Comparison of ENCODE assay signal across 16 cellular contexts in genomic region chr1:77680173-77680572, GRCh38. TPM values are rescaled to one million over a fixed set of nuclear protein-coding genes. Genes with fewer than 3 reads are reported as not detected.
DNase-seq lines count a peak whose midpoint lies in the region; ATAC-seq and TF ChIP-seq lines count a peak whose summit lies in the region.
"Had no signal": no experiment of that assay in that cellular context is flagged by ENCODE, and none has a peak within 500 bp of the region (broad histone marks: within the 10 kb centered on the region; RNA-seq: fewer than 3 reads in every experiment).

No MANE protein-coding gene starts in this region.

- ATAC-seq in SK-N-SH treated with all-trans-retinoic acid at 6 μM for 48 hours, result no peak
- ATAC-seq in activated naive CD8-positive, alpha-beta T cell treated with anti-CD3 and anti-CD28 coated beads, Interleukin-2, amount 50 U/mL, for 24 hours, result no peak
- ATAC-seq: gastroesophageal sphincter, left cardiac atrium had no signal

- peaks cover 36 to 44% (median 41%) of the 10 kb centered on the region in 3 donors for H3K4me1 Mint-ChIP-seq in IgD-negative memory B cell
- peaks cover 65% of the 10 kb centered on the region for H3K4me1 Mint-ChIP-seq in activated naive CD8-positive, alpha-beta T cell treated with anti-CD3 and anti-CD28 coated beads, Interleukin-2, amount 50 U/mL, for 24 hours

- DNase-seq in SK-N-SH (no peak), osteoblast (ENCODE audit: insufficient read length, low spot score, missing footprints) (no peak), activated gamma-delta T cell (lab: John Stamatoyannopoulos, UW) (no peak), KG1 (lab: John Stamatoyannopoulos, UW) (no peak)
- no peak for DNase-seq in activated naive CD8-positive, alpha-beta T cell treated with anti-CD3 and anti-CD28 coated beads, Interleukin-2, amount 50 U/mL, for 24 hours
- no peak for DNase-seq in activated effector memory CD4-positive, alpha-beta T cell treated with anti-CD3 and anti-CD28 coated beads, Interleukin-2, amount 50 U/mL, for 16 hours
- DNase-seq: activated B cell treated with CpG ODN at 0.5 μM for 24 hours; activated naive CD4-positive, alpha-beta T cell treated with anti-CD3 and anti-CD28 coated beads, Interleukin-2, amount 50 U/mL, for 16 hours; left cardiac atrium; occipital lobe; stomach had no signal

- H3K9me3 ChIP-seq in SK-N-SH (no peaks in the 10 kb centered on the region), osteoblast (ENCODE audit: low read depth, low read length) (no peaks in the 10 kb centered on the region)
- H3K9me3 ChIP-seq: gastroesophageal sphincter, stomach had no signal

- H3K27me3 Mint-ChIP-seq in IgD-negative memory B cell, result no peaks in the 10 kb centered on the region
- no peaks in the 10 kb centered on the region for H3K27me3 Mint-ChIP-seq in activated naive CD8-positive, alpha-beta T cell treated with anti-CD3 and anti-CD28 coated beads, Interleukin-2, amount 50 U/mL, for 24 hours
- H3K27me3 Mint-ChIP-seq: activated B cell treated with CpG ODN at 0.5 μM for 24 hours had no signal

- H3K4me3 ChIP-seq in SK-N-SH (ENCODE audit: low read depth in 2 of 2, low read length in 1 of 2) (no peak overlapping the region), osteoblast (ENCODE audit: insufficient read depth, low read length) (no peak overlapping the region)
- H3K4me3 ChIP-seq: coronary artery, gastroesophageal sphincter, stomach had no signal

- H3K79me2 ChIP-seq in SK-N-SH (ENCODE audit: insufficient read depth) (peaks cover 73% of the 10 kb centered on the region), osteoblast (ENCODE audit: insufficient read depth, low read length) (peaks cover 72% of the 10 kb centered on the region)

- peak overlapping the region in 2 of 3 donors; percentile 1 to 27 for H3K27ac Mint-ChIP-seq in IgD-negative memory B cell
- peak overlapping the region; percentile 4 for H3K27ac Mint-ChIP-seq in activated naive CD8-positive, alpha-beta T cell treated with anti-CD3 and anti-CD28 coated beads, Interleukin-2, amount 50 U/mL, for 24 hours
- H3K27ac Mint-ChIP-seq: activated B cell treated with CpG ODN at 0.5 μM for 24 hours had no signal

- H3K36me3 Mint-ChIP-seq in IgD-negative memory B cell, result no peaks in the 10 kb centered on the region
- peaks cover 15% of the 10 kb centered on the region for H3K36me3 Mint-ChIP-seq in activated naive CD8-positive, alpha-beta T cell treated with anti-CD3 and anti-CD28 coated beads, Interleukin-2, amount 50 U/mL, for 24 hours (ENCODE audit: low read depth)

- no peak for TF ChIP-seq CTCF in SK-N-SH (IDR thresholded peaks at IDR 0.05)
- TF ChIP-seq CTCF in osteoblast (IDR thresholded peaks at IDR 0.05; ENCODE audit: extremely low read depth, low read depth, low read length), result no peak

- H2AFZ ChIP-seq in SK-N-SH (ENCODE audit: low read depth), result no peak overlapping the region
- H2AFZ ChIP-seq in osteoblast (ENCODE audit: low read length), result no peak overlapping the region

- H3K4me1 ChIP-seq in SK-N-SH (ENCODE audit: control insufficient read depth in 1 of 2, insufficient read depth in 2 of 2, low read depth in 1 of 2, low read length in 1 of 2), result peaks cover 20 to 28% of the 10 kb centered on the region in 2 experiments; a peak in 3 of 4 replicates
- peaks cover 10% of the 10 kb centered on the region for H3K4me1 ChIP-seq in osteoblast (ENCODE audit: insufficient read depth, low read length)

- TF ChIP-seq EP300 in SK-N-SH (IDR thresholded peaks at IDR 0.05; ENCODE audit: borderline replicate concordance in 1 of 2, low read depth in 1 of 2, low read length in 1 of 2), result no peak

- no peak overlapping the region for H3K9ac ChIP-seq in SK-N-SH
- H3K9ac ChIP-seq: KMS-11 had no signal

- no peaks in the 10 kb centered on the region for H3K9me2 ChIP-seq in SK-N-SH

- CTCF ChIA-PET in SK-N-SH (lab: Yijun Ruan, JAX), result no interaction called here

- peak overlapping the region; percentile 45 for H3K4me2 ChIP-seq in SK-N-SH
- H3K4me2 ChIP-seq in osteoblast (ENCODE audit: insufficient read depth, low read length), result peak overlapping the region; percentile 19

- H4K20me1 ChIP-seq in SK-N-SH (ENCODE audit: insufficient read depth) (peaks cover 34% of the 10 kb centered on the region), osteoblast (ENCODE audit: insufficient read depth, low read length) (peaks cover 10% of the 10 kb centered on the region)

- H3K4me3 Mint-ChIP-seq in IgD-negative memory B cell, result peak overlapping the region in 3 of 4 donors; percentile 0 to 59 (median 28)
- H3K4me3 Mint-ChIP-seq in activated naive CD8-positive, alpha-beta T cell treated with anti-CD3 and anti-CD28 coated beads, Interleukin-2, amount 50 U/mL, for 24 hours, result peak overlapping the region; percentile 10
- H3K4me3 Mint-ChIP-seq: activated B cell treated with CpG ODN at 0.5 μM for 24 hours had no signal

- H3K27me3 ChIP-seq in SK-N-SH (ENCODE audit: insufficient read depth), result no peaks in the 10 kb centered on the region
- H3K27me3 ChIP-seq in osteoblast (ENCODE audit: insufficient read depth, low read length), result no peaks in the 10 kb centered on the region
- H3K27me3 ChIP-seq: gastroesophageal sphincter, stomach had no signal

- peaks cover under 1 to 23% of the 10 kb centered on the region in 2 experiments for H3K36me3 ChIP-seq in SK-N-SH (replicated peaks in 1 of 2; ENCODE audit: control insufficient read depth in 1 of 2, insufficient read depth in 2 of 2, low read length in 1 of 2)
- H3K36me3 ChIP-seq in osteoblast (ENCODE audit: insufficient read depth, low read length), result no peaks in the 10 kb centered on the region
- H3K36me3 ChIP-seq: gastroesophageal sphincter, stomach had no signal

- no peak for TF ChIP-seq RAD21 in SK-N-SH (IDR thresholded peaks at IDR 0.05; ENCODE audit: low read length)

- peaks cover 22% of the 10 kb centered on the region for H3F3A ChIP-seq in SK-N-SH (replicated peaks; ENCODE audit: insufficient read depth)

- no peaks in the 10 kb centered on the region for H3K9me3 Mint-ChIP-seq in IgD-negative memory B cell
- H3K9me3 Mint-ChIP-seq in activated naive CD8-positive, alpha-beta T cell treated with anti-CD3 and anti-CD28 coated beads, Interleukin-2, amount 50 U/mL, for 24 hours, result no peaks in the 10 kb centered on the region
- H3K9me3 Mint-ChIP-seq: activated B cell treated with CpG ODN at 0.5 μM for 24 hours had no signal

- 89% methylated on average over 2 of the region's 2 CpGs for WGBS in SK-N-SH (ENCODE audit: low lambda C conversion rate)

- H3K27ac ChIP-seq in SK-N-SH (ENCODE audit: low read depth in 2 of 2, low read length in 1 of 2) (no peak overlapping the region), osteoblast (ENCODE audit: low read depth, low read length) (no peak overlapping the region)
- H3K27ac ChIP-seq: coronary artery, gastroesophageal sphincter, KMS-11, stomach had no signal

- POLR2A ChIA-PET in SK-N-SH (lab: Yijun Ruan, JAX), result no interaction called here

TF ChIP-seq in SK-N-SH, 30 proteins besides CTCF, POLR2A, EP300 and RAD21:
- TF ChIP-seq MAX (IDR thresholded peaks at IDR 0.05; ENCODE audit: low read depth), result no peak
- TF ChIP-seq, protein P1, sequence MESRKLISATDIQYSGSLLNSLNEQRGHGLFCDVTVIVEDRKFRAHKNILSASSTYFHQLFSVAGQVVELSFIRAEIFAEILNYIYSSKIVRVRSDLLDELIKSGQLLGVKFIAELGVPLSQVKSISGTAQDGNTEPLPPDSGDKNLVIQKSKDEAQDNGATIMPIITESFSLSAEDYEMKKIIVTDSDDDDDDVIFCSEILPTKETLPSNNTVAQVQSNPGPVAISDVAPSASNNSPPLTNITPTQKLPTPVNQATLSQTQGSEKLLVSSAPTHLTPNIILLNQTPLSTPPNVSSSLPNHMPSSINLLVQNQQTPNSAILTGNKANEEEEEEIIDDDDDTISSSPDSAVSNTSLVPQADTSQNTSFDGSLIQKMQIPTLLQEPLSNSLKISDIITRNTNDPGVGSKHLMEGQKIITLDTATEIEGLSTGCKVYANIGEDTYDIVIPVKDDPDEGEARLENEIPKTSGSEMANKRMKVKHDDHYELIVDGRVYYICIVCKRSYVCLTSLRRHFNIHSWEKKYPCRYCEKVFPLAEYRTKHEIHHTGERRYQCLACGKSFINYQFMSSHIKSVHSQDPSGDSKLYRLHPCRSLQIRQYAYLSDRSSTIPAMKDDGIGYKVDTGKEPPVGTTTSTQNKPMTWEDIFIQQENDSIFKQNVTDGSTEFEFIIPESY (IDR thresholded peaks at IDR 0.05; ENCODE audit: borderline replicate concordance, low read depth), result no peak

TF ChIP-seq in SK-N-SH treated with all-trans-retinoic acid at 6 μM for 48 hours, 23 proteins besides CTCF, POLR2A, EP300 and RAD21 (continues in another document):
- TF ChIP-seq ZC3H10 (CRISPR knock-in tag; IDR thresholded peaks at IDR 0.05), result no peak
- TF ChIP-seq TOX (CRISPR knock-in tag; IDR thresholded peaks at IDR 0.05; ENCODE audit: borderline replicate concordance), result no peak
- TF ChIP-seq, protein P2, sequence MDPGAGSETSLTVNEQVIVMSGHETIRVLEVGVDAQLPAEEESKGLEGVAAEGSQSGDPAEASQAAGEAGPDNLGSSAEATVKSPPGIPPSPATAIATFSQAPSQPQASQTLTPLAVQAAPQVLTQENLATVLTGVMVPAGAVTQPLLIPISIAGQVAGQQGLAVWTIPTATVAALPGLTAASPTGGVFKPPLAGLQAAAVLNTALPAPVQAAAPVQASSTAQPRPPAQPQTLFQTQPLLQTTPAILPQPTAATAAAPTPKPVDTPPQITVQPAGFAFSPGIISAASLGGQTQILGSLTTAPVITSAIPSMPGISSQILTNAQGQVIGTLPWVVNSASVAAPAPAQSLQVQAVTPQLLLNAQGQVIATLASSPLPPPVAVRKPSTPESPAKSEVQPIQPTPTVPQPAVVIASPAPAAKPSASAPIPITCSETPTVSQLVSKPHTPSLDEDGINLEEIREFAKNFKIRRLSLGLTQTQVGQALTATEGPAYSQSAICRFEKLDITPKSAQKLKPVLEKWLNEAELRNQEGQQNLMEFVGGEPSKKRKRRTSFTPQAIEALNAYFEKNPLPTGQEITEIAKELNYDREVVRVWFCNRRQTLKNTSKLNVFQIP (CRISPR knock-in tag; IDR thresholded peaks at IDR 0.05; ENCODE audit: borderline replicate concordance, low read depth), result no peak
- no peak for TF ChIP-seq ZNF565 (CRISPR knock-in tag; conservative IDR thresholded peaks at IDR 0.05; ENCODE audit: low read depth)
- TF ChIP-seq GLIS3 (CRISPR knock-in tag; IDR thresholded peaks at IDR 0.05), result no peak

RNA-seq across cellular contexts. Expression of gene ZZZ3, which starts 2.3 kb away (rescaled TPM):
- 14.2 and 17.2 TPM in 2 replicates for polyA plus RNA-seq in SK-N-SH (2012; rRNA removed)
- polyA plus RNA-seq in SK-N-SH (2012; cell fraction: cytosol; rRNA removed), result 20.0 and 22.2 TPM in 2 replicates
- 13.2 and 31.6 TPM in 2 replicates for polyA plus RNA-seq in SK-N-SH (2012; cell fraction: nucleus; rRNA removed)
- 32.6 TPM for polyA plus RNA-seq in IgD-negative memory B cell
- 77.1 and 79.0 TPM in 2 replicates for total RNA-seq in osteoblast
